12 cellular contexts compared by ENCODE assay signal in genomic region chr1:93672477-93673158, GRCh38. TPM values are rescaled to one million over a fixed set of nuclear protein-coding genes. Genes with fewer than 3 reads are reported as not detected.
DNase-seq lines count a peak whose midpoint lies in the region; ATAC-seq and TF ChIP-seq lines count a peak whose summit lies in the region.
"Had no signal": no experiment of that assay in that cellular context is flagged by ENCODE, and none has a peak within 500 bp of the region (broad histone marks: within the 10 kb centered on the region; RNA-seq: fewer than 3 reads in every experiment).

No MANE protein-coding gene starts in this region.

- ATAC-seq in IMR-90 (ENCODE audit: low read depth), result no peak
- no peak for ATAC-seq in HG02938 (IDR thresholded peaks at IDR 0.05; ENCODE audit: unreplicated experiment)

- peak overlapping the region; percentile 35 for H2BK5ac ChIP-seq in IMR-90 (ENCODE audit: low read depth, low read length, poor library complexity, severe bottlenecking)
- no peak overlapping the region for H2BK5ac ChIP-seq in mesenchymal stem cell (ENCODE audit: low read depth, low read length, poor library complexity, severe bottlenecking)

- peak overlapping the region; percentile 14; the same call in 1 of the 2 replicates for H2BK20ac ChIP-seq in IMR-90 (ENCODE audit: low read depth, low read length)

- peak overlapping the region; percentile 49 for H3K18ac ChIP-seq in IMR-90 (ENCODE audit: low read depth, low read length)
- peak overlapping the region; percentile 38 to 40 for H3K18ac ChIP-seq in mesenchymal stem cell (ENCODE audit: low read depth in 1 of 2, low read length in 2 of 2)

- H2AK5ac ChIP-seq in IMR-90 (ENCODE audit: low read depth, low read length), result peak overlapping the region; percentile 94
- no peak overlapping the region for H2AK5ac ChIP-seq in mesenchymal stem cell (ENCODE audit: low read length, severe bottlenecking)

- H2BK120ac ChIP-seq in IMR-90 (ENCODE audit: low read depth, low read length) (peak overlapping the region; percentile 43; the same call in 1 of the 2 replicates), mesenchymal stem cell (ENCODE audit: low read depth, low read length) (no peak overlapping the region)

- CTCF ChIA-PET in IMR-90 (lab: Yijun Ruan, JAX), result interaction anchor here (0.6 to 2.1 kb wide), 8 partner anchors 10 to 368 kb away, joined by 3 to 7 read pairs (median 3); no protein-coding TSS in a partner anchor

- H4K91ac ChIP-seq in IMR-90 (ENCODE audit: insufficient read depth, low read depth, low read length) (peak overlapping the region; percentile 72), mesenchymal stem cell (ENCODE audit: low read length) (peak overlapping the region; percentile 78)

- H4K8ac ChIP-seq in IMR-90 (ENCODE audit: low read depth in 2 of 2, low read length in 2 of 2) (peak overlapping the region in 1 of 2 experiments; percentile 71; a peak in 1 of 4 replicates), mesenchymal stem cell (ENCODE audit: low read length) (no peak overlapping the region)

- H3K9me1 ChIP-seq in IMR-90 (ENCODE audit: insufficient read depth, low read length), result peaks cover 51% of the 10 kb centered on the region

- H3K23ac ChIP-seq in IMR-90 (ENCODE audit: low read depth, low read length), result peak overlapping the region; percentile 56
- H3K23ac ChIP-seq in mesenchymal stem cell (ENCODE audit: low read length in 2 of 2), result no peak overlapping the region

- POLR2A ChIA-PET in IMR-90 (lab: Charles Lee; ENCODE audit: unreplicated experiment), result interaction anchor here (0.6 kb wide), 1 partner anchor 10 kb away, joined by 4 read pairs; no protein-coding TSS in a partner anchor

- H3K9me3 ChIP-seq in IMR-90 (ENCODE audit: control insufficient read depth, insufficient read depth, low read length) (no peaks in the 10 kb centered on the region), breast epithelium (no peaks in the 10 kb centered on the region), mesenchymal stem cell (ENCODE audit: control insufficient read depth, low read length) (no peaks in the 10 kb centered on the region), testis (no peaks in the 10 kb centered on the region)
- H3K9me3 ChIP-seq: mucosa of descending colon had no signal

- H4K20me1 ChIP-seq in IMR-90 (ENCODE audit: insufficient read depth, low read length), result peaks cover 88% of the 10 kb centered on the region

- H2AK9ac ChIP-seq in IMR-90 (replicated peaks; ENCODE audit: low read depth, low read length, poor library complexity), result no peak overlapping the region

- peak overlapping the region; percentile 28; the same call in 1 of the 2 replicates for H3K9ac ChIP-seq in IMR-90 (ENCODE audit: low read depth, low read length)
- H3K9ac ChIP-seq in mesenchymal stem cell (ENCODE audit: low read length), result peak overlapping the region; percentile 30

- dilution Hi-C loops in IMR-90 (cut with HindIII; ENCODE audit: low sequenced_read_pairs, unreplicated experiment), result no loop called here

- 0 out of 2 replicates have a peak overlapping the region, but pooled peaks have one; percentile 24 for H3K56ac ChIP-seq in IMR-90 (ENCODE audit: extremely low read depth, insufficient read depth, low read length)

- no peak for TF ChIP-seq POLR2A in IMR-90 (IDR thresholded peaks at IDR 0.05; ENCODE audit: low read depth, low read length)
- TF ChIP-seq POLR2A in breast epithelium (IDR thresholded peaks at IDR 0.05), result no peak
- TF ChIP-seq POLR2A in testis (IDR thresholded peaks at IDR 0.05), result no peak

- WGBS in IMR-90 (ENCODE audit: extremely low coverage in 2 of 2, insufficient read length in 1 of 2), 2 experiments, result 54% methylated on average over 2 of the region's 5 CpGs; no CpG with 5 or more reads in 1 of the 2 experiments
- WGBS in mesenchymal stem cell, result 90% methylated on average over 4 of the region's 5 CpGs
- 64 to 80% methylated on average over 5 of the region's 5 CpGs for WGBS in testis, 2 donors

- peaks cover 25 to 88% of the 10 kb centered on the region in 2 experiments for H3K79me1 ChIP-seq in IMR-90 (ENCODE audit: low read depth in 1 of 2, low read length in 2 of 2)
- peaks cover 5% of the 10 kb centered on the region for H3K79me1 ChIP-seq in mesenchymal stem cell (replicated peaks; ENCODE audit: low read length, poor library complexity, severe bottlenecking)

- H3K27me3 ChIP-seq in IMR-90 (ENCODE audit: control insufficient read depth, insufficient read depth, low read length), result no peaks in the 10 kb centered on the region
- no peaks in the 10 kb centered on the region for H3K27me3 ChIP-seq in breast epithelium
- no peaks in the 10 kb centered on the region for H3K27me3 ChIP-seq in mesenchymal stem cell (ENCODE audit: control insufficient read depth in 1 of 2, insufficient read depth in 1 of 2, low read length in 2 of 2)
- H3K27me3 ChIP-seq in testis, result no peaks in the 10 kb centered on the region

- H3K14ac ChIP-seq in IMR-90 (replicated peaks; ENCODE audit: low read depth, low read length) (peak overlapping the region; percentile 29; the same call in 1 of the 2 replicates), mesenchymal stem cell (ENCODE audit: low read length in 2 of 2) (no peak overlapping the region)

- no TSS peak for BruUV-seq in IMR-90 (replicated peaks; lab: Mats Ljungman, UMichigan)

- H3K27ac ChIP-seq in IMR-90 (ENCODE audit: insufficient read depth, low read length), result 0 out of 2 replicates have a peak overlapping the region, but pooled peaks have one; percentile 45
- peak overlapping the region; percentile 46 to 72 for H3K27ac ChIP-seq in breast epithelium
- H3K27ac ChIP-seq in mesenchymal stem cell (ENCODE audit: low read length, poor library complexity, severe bottlenecking), result peak overlapping the region; percentile 11
- peak overlapping the region; percentile 10 to 72 for H3K27ac ChIP-seq in testis

- peak overlapping the region; percentile 52; the same call in 1 of the 2 replicates for H3K4me2 ChIP-seq in IMR-90 (ENCODE audit: low read depth, low read length)
- no peak overlapping the region for H3K4me2 ChIP-seq in mesenchymal stem cell (ENCODE audit: low read length, poor library complexity, severe bottlenecking)

- H3K4ac ChIP-seq in IMR-90 (ENCODE audit: low read depth, low read length) (peak overlapping the region; percentile 52), mesenchymal stem cell (ENCODE audit: low read depth in 1 of 2, low read length in 2 of 2) (peak overlapping the region; percentile 6 to 35)

- H3K4me3 ChIP-seq in IMR-90 (ENCODE audit: insufficient read depth, low read depth, low read length), result no peak overlapping the region
- H3K4me3 ChIP-seq in breast epithelium, result no peak overlapping the region
- H3K4me3 ChIP-seq in mesenchymal stem cell (ENCODE audit: insufficient read depth in 1 of 2, low read depth in 1 of 2, low read length in 2 of 2), result peak overlapping the region in 1 of 2 experiments; percentile 45
- no peak overlapping the region for H3K4me3 ChIP-seq in testis
- H3K4me3 ChIP-seq: mucosa of descending colon had no signal

- no peak for TF ChIP-seq CTCF in IMR-90 (conservative IDR thresholded peaks at IDR 0.05; ENCODE audit: low read depth, low read length)
- TF ChIP-seq CTCF in breast epithelium (IDR thresholded peaks at IDR 0.05), result no peak
- no peak for TF ChIP-seq CTCF in testis (IDR thresholded peaks at IDR 0.05)

- H3K36me3 ChIP-seq in IMR-90 (ENCODE audit: control insufficient read depth, insufficient read depth, low read length), result peaks cover 28% of the 10 kb centered on the region
- no peaks in the 10 kb centered on the region for H3K36me3 ChIP-seq in breast epithelium
- peaks cover 21 to 69% of the 10 kb centered on the region in 2 experiments for H3K36me3 ChIP-seq in mesenchymal stem cell (ENCODE audit: control insufficient read depth in 1 of 2, insufficient read depth in 2 of 2, low read depth in 1 of 2, low read length in 2 of 2)
- H3K36me3 ChIP-seq in testis (ENCODE audit: low read depth, missing control alignments), result no peaks in the 10 kb centered on the region

- no peak overlapping the region for H2AFZ ChIP-seq in IMR-90 (replicated peaks; ENCODE audit: low read length, poor library complexity)
- H2AFZ ChIP-seq in mesenchymal stem cell (ENCODE audit: low read depth, low read length), result no peak overlapping the region

- H3K4me1 ChIP-seq in IMR-90 (ENCODE audit: control insufficient read depth, insufficient read depth, low read length) (peaks cover 51% of the 10 kb centered on the region), breast epithelium (peaks cover 16 to 35% of the 10 kb centered on the region in 2 donors), mesenchymal stem cell (ENCODE audit: control insufficient read depth, insufficient read depth, low read depth, low read length) (peaks cover 31% of the 10 kb centered on the region), testis (peaks cover 72% of the 10 kb centered on the region)

- no peak for DNase-seq in IMR-90
- no peak for DNase-seq in breast epithelium (ENCODE audit: low spot score in 2 of 2)
- no peak for DNase-seq in mesenchymal stem cell
- DNase-seq in testis, result no peak
- no peak for DNase-seq in effector CD4-positive, alpha-beta T cell
- DNase-seq in activated CD4-positive, CD25-positive, alpha-beta regulatory T cell (lab: John Stamatoyannopoulos, UW), result no peak
- DNase-seq: activated CD4-positive, alpha-beta memory T cell treated with anti-CD3 and anti-CD28 coated beads, Interleukin-2, amount 10 ng/mL, durations not matched to agents 7 days and 5 days; COR-L47; NCI-H1105 treated with DMSO at 0.1 percent for 48 hours; T-helper 9 cell had no signal

- H2BK15ac ChIP-seq in IMR-90 (ENCODE audit: low read depth, low read length), result peak overlapping the region; percentile 29; the same call in 1 of the 3 replicates
- no peak overlapping the region for H2BK15ac ChIP-seq in mesenchymal stem cell (ENCODE audit: low read depth, poor library complexity, severe bottlenecking)

- in situ Hi-C loops in IMR-90 (cut with MboI; ENCODE audit: low sequenced_read_pairs), result loop anchor here (5.0 kb wide), 1 partner anchor 35 kb away; no protein-coding TSS in a partner anchor

- intact Hi-C loops in IMR-90 (cut with micrococcal nuclease) (no loop called here), breast epithelium (cut with DNase I; ENCODE audit: low total_unique reads) (no loop called here), testis (cut with DNase I; ENCODE audit: low total_unique reads) (no loop called here)

- TF ChIP-seq RAD21 in IMR-90 (IDR thresholded peaks at IDR 0.05; ENCODE audit: low read length), result no peak

- H4K5ac ChIP-seq in IMR-90 (ENCODE audit: low read depth, low read length), result no peak overlapping the region

- peak overlapping the region in 1 of 2 experiments; percentile 8 for H2BK12ac ChIP-seq in mesenchymal stem cell (ENCODE audit: low read length in 2 of 2)

TF ChIP-seq in IMR-90, 13 proteins besides CTCF, POLR2A, EP300 and RAD21 (continues in another document):
- TF ChIP-seq MAFK (IDR thresholded peaks at IDR 0.05; ENCODE audit: low read depth, low read length) (no peak), BHLHE40 (IDR thresholded peaks at IDR 0.05; ENCODE audit: low read depth, low read length) (no peak)

RNA-seq across cellular contexts. Expression of gene BCAR3, which starts 9.0 kb away (rescaled TPM):
- total RNA-seq in IMR-90 (2012; rRNA removed) (46.4 TPM in 2 replicates), breast epithelium (10 to 100 TPM; 26.7 to 42.7 (median 30.2) TPM), testis (10 to 100 TPM; 42.9 to 55.9 TPM)
- polyA plus RNA-seq in IMR-90 (2012; rRNA removed) (41.4 and 47.9 TPM in 2 replicates), testis (ENCODE audit: insufficient read depth, low read depth, low replicate concordance) (23.2 TPM)
- 28.9 and 33.4 TPM in 2 replicates for polyA plus RNA-seq in IMR-90 (2012; cell fraction: cytosol; rRNA removed)
- 41.5 and 54.4 TPM in 2 replicates for polyA plus RNA-seq in IMR-90 (2012; cell fraction: nucleus; rRNA removed; ENCODE audit: low replicate concordance)
- polyA plus RNA-seq in mesenchymal stem cell (2013, experiment 1 of 2), result 23.6 TPM
- 22.7 TPM for polyA plus RNA-seq in mesenchymal stem cell (2013, experiment 2 of 2)
